Comparison of ENCODE assay signal across 21 cellular contexts in genomic region chr4:143140696-143141095, GRCh38. TPM values are rescaled to one million over a fixed set of nuclear protein-coding genes. Genes with fewer than 3 reads are reported as not detected.
DNase-seq lines count a peak whose midpoint lies in the region; ATAC-seq and TF ChIP-seq lines count a peak whose summit lies in the region.
"Had no signal": no experiment of that assay in that cellular context is flagged by ENCODE, and none has a peak within 500 bp of the region (broad histone marks: within the 10 kb centered on the region; RNA-seq: fewer than 3 reads in every experiment).

No MANE protein-coding gene starts in this region.

- H3K4me1 Mint-ChIP-seq in endodermal cell: no peaks in the 10 kb centered on the region
- H3K4me1 Mint-ChIP-seq in stimulated activated naive B cell treated with anti-CD40 and anti-IgM and Interleukin-4, amounts not matched to agents 10 μg/mL and 1 μg/mL and 100 μg/mL, for 72 hours: no peaks in the 10 kb centered on the region
- H3K4me1 Mint-ChIP-seq: CD14-positive monocyte; CD8-positive, alpha-beta memory T cell had no signal

- H3K27ac Mint-ChIP-seq in endodermal cell: no peak overlapping the region
- H3K27ac Mint-ChIP-seq in stimulated activated naive B cell treated with anti-CD40 and anti-IgM and Interleukin-4, amounts not matched to agents 10 μg/mL and 1 μg/mL and 100 μg/mL, for 72 hours: no peak overlapping the region
- H3K27ac Mint-ChIP-seq: CD14-positive monocyte; CD4-positive, alpha-beta T cell; CD8-positive, alpha-beta memory T cell; HFFc6 had no signal

- H3K36me3 Mint-ChIP-seq in endodermal cell (ENCODE audit: low read depth): no peaks in the 10 kb centered on the region
- peaks cover 2 to 23% of the 10 kb centered on the region in 2 donors for H3K36me3 Mint-ChIP-seq in stimulated activated naive B cell treated with anti-CD40 and anti-IgM and Interleukin-4, amounts not matched to agents 10 μg/mL and 1 μg/mL and 100 μg/mL, for 72 hours
- H3K36me3 Mint-ChIP-seq: CD14-positive monocyte had no signal

- H2AK5ac ChIP-seq in mesendoderm (ENCODE audit: low read length): no peak overlapping the region

- no peaks in the 10 kb centered on the region for H3K79me2 ChIP-seq in mesendoderm (ENCODE audit: control insufficient read depth, insufficient read depth, low read length)

- H3K23ac ChIP-seq in mesendoderm (ENCODE audit: low read length): no peak overlapping the region

- no peak for TF ChIP-seq CTCF in endodermal cell (conservative IDR thresholded peaks at IDR 0.05)

- H3K9me3 Mint-ChIP-seq in endodermal cell: peaks cover 11% of the 10 kb centered on the region
- H3K9me3 Mint-ChIP-seq in stimulated activated naive B cell treated with anti-CD40 and anti-IgM and Interleukin-4, amounts not matched to agents 10 μg/mL and 1 μg/mL and 100 μg/mL, for 72 hours: peaks cover 16 to 23% of the 10 kb centered on the region in 2 donors
- H3K9me3 Mint-ChIP-seq: HFFc6 had no signal

- H3K27me3 ChIP-seq in NT2/D1 (ENCODE audit: insufficient read depth, insufficient read length): no peaks in the 10 kb centered on the region
- no peaks in the 10 kb centered on the region for H3K27me3 ChIP-seq in endodermal cell (ENCODE audit: control insufficient read depth, insufficient read depth, low read length, poor library complexity, severe bottlenecking)
- no peaks in the 10 kb centered on the region for H3K27me3 ChIP-seq in mesendoderm (ENCODE audit: insufficient read depth, low read length, poor library complexity)
- H3K27me3 ChIP-seq: BE2C; BLaER1 treated with 17β-estradiol and CSF1 and Interleukin-3, amounts not matched to agents 10 nM and 100 nM had no signal

- no peak overlapping the region for H3K4ac ChIP-seq in mesendoderm (ENCODE audit: low read depth, low read length)

- no peak overlapping the region for H2BK120ac ChIP-seq in mesendoderm (ENCODE audit: low read depth, low read length)

- H3K9me3 ChIP-seq in NT2/D1 (ENCODE audit: insufficient read depth, low read length) (no peaks in the 10 kb centered on the region), endodermal cell (ENCODE audit: control insufficient read depth, low read length) (no peaks in the 10 kb centered on the region)
- H3K9me3 ChIP-seq: BE2C, HAP-1 had no signal

- H3K56ac ChIP-seq in mesendoderm (ENCODE audit: low read length): no peak overlapping the region

- H2BK15ac ChIP-seq in mesendoderm (replicated peaks; ENCODE audit: low read depth): no peak overlapping the region

- H3K4me3 ChIP-seq in NT2/D1 (ENCODE audit: insufficient read length, low read depth) (no peak overlapping the region), endodermal cell (ENCODE audit: low read length) (no peak overlapping the region), mesendoderm (ENCODE audit: low read length) (no peak overlapping the region)
- H3K4me3 ChIP-seq: BLaER1 treated with 17β-estradiol and CSF1 and Interleukin-3, amounts not matched to agents 10 nM and 100 nM; HAP-1 had no signal

- H3K27me3 Mint-ChIP-seq in endodermal cell (ENCODE audit: insufficient read depth): no peaks in the 10 kb centered on the region
- H3K27me3 Mint-ChIP-seq in stimulated activated naive B cell treated with anti-CD40 and anti-IgM and Interleukin-4, amounts not matched to agents 10 μg/mL and 1 μg/mL and 100 μg/mL, for 72 hours: no peaks in the 10 kb centered on the region

- H3K4me1 ChIP-seq in NT2/D1 (ENCODE audit: insufficient read depth, insufficient read length) (no peaks in the 10 kb centered on the region), endodermal cell (ENCODE audit: control insufficient read depth, insufficient read depth, low read length) (no peaks in the 10 kb centered on the region), mesendoderm (ENCODE audit: control insufficient read depth, low read depth, low read length) (no peaks in the 10 kb centered on the region)
- H3K4me1 ChIP-seq: BE2C; BLaER1 treated with 17β-estradiol and CSF1 and Interleukin-3, amounts not matched to agents 10 nM and 100 nM; HAP-1 had no signal

- H3K36me3 ChIP-seq in NT2/D1 (ENCODE audit: insufficient read depth, insufficient read length, low read length) (no peaks in the 10 kb centered on the region), endodermal cell (ENCODE audit: control insufficient read depth, insufficient read depth, low read length) (no peaks in the 10 kb centered on the region), mesendoderm (ENCODE audit: control insufficient read depth, insufficient read depth, low read length) (no peaks in the 10 kb centered on the region)
- H3K36me3 ChIP-seq: BE2C; BLaER1 treated with 17β-estradiol and CSF1 and Interleukin-3, amounts not matched to agents 10 nM and 100 nM; HAP-1 had no signal

- no peaks in the 10 kb centered on the region for H3K79me1 ChIP-seq in mesendoderm (ENCODE audit: low read length)

- H3K9ac ChIP-seq in NT2/D1 (ENCODE audit: insufficient read length, low read depth): no peak overlapping the region
- H3K9ac ChIP-seq in endodermal cell (ENCODE audit: extremely low read depth, low read length, poor library complexity, severe bottlenecking): no peak overlapping the region
- no peak overlapping the region for H3K9ac ChIP-seq in mesendoderm (ENCODE audit: low read length)
- H3K9ac ChIP-seq: BLaER1 treated with 17β-estradiol and CSF1 and Interleukin-3, amounts not matched to agents 10 nM and 100 nM had no signal

- H3K4me2 ChIP-seq in mesendoderm (ENCODE audit: low read length): no peak overlapping the region
- H3K4me2 ChIP-seq: BLaER1 treated with 17β-estradiol and CSF1 and Interleukin-3, amounts not matched to agents 10 nM and 100 nM had no signal

- no peak for ATAC-seq in stimulated activated naive B cell treated with anti-CD40 and anti-IgM and Interleukin-4, amounts not matched to agents 10 μg/mL and 1 μg/mL and 100 μg/mL, for 72 hours (replicated peaks)

- H3K4me3 Mint-ChIP-seq in endodermal cell: no peak overlapping the region
- no peak overlapping the region for H3K4me3 Mint-ChIP-seq in stimulated activated naive B cell treated with anti-CD40 and anti-IgM and Interleukin-4, amounts not matched to agents 10 μg/mL and 1 μg/mL and 100 μg/mL, for 72 hours
- H3K4me3 Mint-ChIP-seq: CD14-positive monocyte; CD4-positive, alpha-beta T cell; CD8-positive, alpha-beta memory T cell; HFFc6 had no signal

- no peak overlapping the region for H4K5ac ChIP-seq in mesendoderm (ENCODE audit: low read length)

- H2BK5ac ChIP-seq in mesendoderm (ENCODE audit: low read length): no peak overlapping the region

- no peak overlapping the region for H3K27ac ChIP-seq in endodermal cell (ENCODE audit: low read depth, low read length)
- H3K27ac ChIP-seq in mesendoderm (ENCODE audit: low read depth, low read length): no peak overlapping the region
- H3K27ac ChIP-seq: 22Rv1; BLaER1 treated with 17β-estradiol and CSF1 and Interleukin-3, amounts not matched to agents 10 nM and 100 nM had no signal

- no peak overlapping the region for H4K8ac ChIP-seq in mesendoderm (ENCODE audit: low read depth, low read length)

- peak; percentile 72 for DNase-seq in ELF-1 (ENCODE audit: low read depth, low spot score)
- peak; percentile 3 for DNase-seq in NT2/D1 (ENCODE audit: low read depth, low spot score)
- DNase-seq in endodermal cell: peak; percentile 67
- DNase-seq in mesendoderm: peak; percentile 65
- DNase-seq in NCI-H1436 treated with DMSO at 0.1 percent for 48 hours (lab: John Stamatoyannopoulos, UW): no peak
- DNase-seq in superior temporal gyrus (ENCODE audit: extremely low spot score): no peak
- no peak for DNase-seq in OCI-M1 (lab: John Stamatoyannopoulos, UW)
- no peak for DNase-seq in stimulated activated naive B cell treated with anti-CD40 and anti-IgM and Interleukin-4, amounts not matched to agents 10 μg/mL and 1 μg/mL and 100 μg/mL, for 72 hours
- DNase-seq: AML-193; BE2C; CD4-positive, alpha-beta T cell; CD8-positive, alpha-beta memory T cell; DMS 273 treated with DMSO at 0.1 percent for 48 hours; DMS79; EL; GF-D8; HFFc6 had no signal

- no peak overlapping the region for H3K18ac ChIP-seq in mesendoderm (ENCODE audit: low read length)

- WGBS in endodermal cell (ENCODE audit: insufficient coverage in 1 of 2, insufficient read length in 1 of 2), 2 experiments: 77 to 79% methylated on average over 2 to 4 of the region's 4 CpGs
- WGBS in mesendoderm (ENCODE audit: extremely low coverage, insufficient coverage, low lambda C conversion rate): no CpG with 5 or more reads among the region's 4 CpGs

RNA-seq across cellular contexts. Expression of gene USP38, which starts 44.0 kb away (rescaled TPM):
- total RNA-seq in endodermal cell: 10 to 100 TPM; 15.6 to 15.7 TPM
- 13.1 TPM for polyA plus RNA-seq in endodermal cell (2013, experiment 1 of 2)
- polyA plus RNA-seq in endodermal cell (2013, experiment 2 of 2): 13.5 TPM
- 6.0 TPM for polyA plus RNA-seq in mesendoderm (2013, experiment 1 of 2)
- polyA plus RNA-seq in mesendoderm (2013, experiment 2 of 2): 5.9 TPM

Comparison
In these comparisons a context has a peak if more than half of its experiments do, and no peak if none do; other contexts are left out.
1. DNase-seq: peak in ELF-1 (single experiment), NT2/D1 (single experiment), endodermal cell (single experiment) and mesendoderm (single experiment); none in NCI-H1436 treated with DMSO at 0.1 percent for 48 hours (single experiment), superior temporal gyrus (single experiment), OCI-M1 (single experiment) and stimulated activated naive B cell treated with anti-CD40 and anti-IgM and Interleukin-4, amounts not matched to agents 10 μg/mL and 1 μg/mL and 100 μg/mL, for 72 hours (single experiment).